In the genomic region with DNA sequence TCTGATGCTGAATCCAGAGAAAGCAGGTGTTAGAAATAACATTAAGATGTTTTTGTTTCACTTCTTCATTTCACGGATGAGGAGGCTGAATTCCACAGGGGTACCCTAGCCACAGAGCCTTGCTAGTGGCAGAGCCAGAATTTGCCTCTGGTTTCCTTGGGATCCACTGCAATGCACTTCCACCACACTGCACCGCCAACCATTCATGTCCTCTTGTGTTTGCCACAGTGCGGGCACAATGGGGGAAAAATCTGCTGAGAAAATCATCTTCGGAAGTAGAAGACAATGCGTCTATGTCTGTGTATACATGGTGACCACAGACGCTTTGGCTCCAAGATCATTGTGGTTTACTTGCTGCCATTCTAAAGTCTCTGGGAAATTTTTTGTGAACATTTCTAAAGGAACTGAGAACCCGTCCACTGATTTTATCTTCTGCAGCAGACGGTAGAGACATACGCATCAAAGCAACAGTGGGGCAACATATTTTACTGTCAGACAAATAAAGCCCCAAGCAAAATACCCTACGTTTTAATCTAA, we compare ENCODE assay signal across 16 cellular contexts. TPM values are rescaled to one million over a fixed set of nuclear protein-coding genes. Genes with fewer than 3 reads are reported as not detected.
DNase-seq lines count a peak whose midpoint lies in the region; ATAC-seq, FAIRE-seq and TF ChIP-seq lines count a peak whose summit lies in the region.
"Had no signal": no experiment of that assay in that cellular context is flagged by ENCODE, and none has a peak within 500 bp of the region (broad histone marks: within the 10 kb centered on the region; RNA-seq: fewer than 3 reads in every experiment).

No MANE protein-coding gene starts in this region.

- no peaks in the 10 kb centered on the region for H3K36me3 ChIP-seq in BLaER1
- H3K36me3 ChIP-seq in astrocyte (ENCODE audit: insufficient read depth, low read length), result no peaks in the 10 kb centered on the region
- H3K36me3 ChIP-seq in testis (ENCODE audit: low read depth, missing control alignments), result no peaks in the 10 kb centered on the region
- H3K36me3 ChIP-seq: adrenal gland had no signal

- intact Hi-C loops in testis (cut with DNase I; ENCODE audit: low total_unique reads), result no loop called here

- H3K4me1 ChIP-seq in BLaER1 (peaks cover 13% of the 10 kb centered on the region), astrocyte (ENCODE audit: insufficient read depth, low read length) (peaks cover 5% of the 10 kb centered on the region), testis (no peaks in the 10 kb centered on the region)
- H3K4me1 ChIP-seq: adrenal gland had no signal

- H3K4me3 ChIP-seq in BLaER1, result no peak overlapping the region
- H3K4me3 ChIP-seq in astrocyte (ENCODE audit: insufficient read depth, low read depth, low read length), result no peak overlapping the region
- no peak overlapping the region for H3K4me3 ChIP-seq in testis
- H3K4me3 ChIP-seq: adrenal gland, SK-N-MC had no signal

- no peak for FAIRE-seq in astrocyte (lab: Jason Lieb, UNC)
- FAIRE-seq: H54 had no signal

- no peak overlapping the region for H3K4me3 Mint-ChIP-seq in astrocyte (ENCODE audit: unreplicated experiment)
- H3K4me3 Mint-ChIP-seq in WTC11, result no peak overlapping the region

- H3K27me3 Mint-ChIP-seq in astrocyte (ENCODE audit: low read depth, unreplicated experiment) (peaks cover 2% of the 10 kb centered on the region), WTC11 (ENCODE audit: low read depth) (no peaks in the 10 kb centered on the region)

- peak overlapping the region; percentile 49 for H3K27ac Mint-ChIP-seq in astrocyte (ENCODE audit: unreplicated experiment)
- no peak overlapping the region for H3K27ac Mint-ChIP-seq in WTC11

- H3K27me3 ChIP-seq in BLaER1 (no peaks in the 10 kb centered on the region), astrocyte (ENCODE audit: insufficient read depth, low read length) (no peaks in the 10 kb centered on the region), testis (no peaks in the 10 kb centered on the region)
- H3K27me3 ChIP-seq: adrenal gland had no signal

- ATAC-seq in WTC11, result no peak
- ATAC-seq: left ventricle myocardium superior had no signal

- no peak for TF ChIP-seq POLR2A in testis (IDR thresholded peaks at IDR 0.05)

- CTCF ChIA-PET in WTC11 (lab: Charles Lee), result no interaction called here

- H3K9ac ChIP-seq in BLaER1, result no peak overlapping the region
- no peak overlapping the region for H3K9ac ChIP-seq in astrocyte (ENCODE audit: low read length)

- TF ChIP-seq CTCF in GM20000 (IDR thresholded peaks at IDR 0.05; ENCODE audit: extremely low read depth, missing control alignments) (no peak), astrocyte (IDR thresholded peaks at IDR 0.05; ENCODE audit: insufficient read depth, low read depth, low read length) (no peak), WTC11 (IDR thresholded peaks at IDR 0.05) (no peak), testis (IDR thresholded peaks at IDR 0.05) (no peak)

- POLR2A ChIA-PET in WTC11 (lab: Charles Lee), result no interaction called here

- no peaks in the 10 kb centered on the region for H3K79me2 ChIP-seq in astrocyte (ENCODE audit: insufficient read depth, low read length)

- H3K36me3 Mint-ChIP-seq in astrocyte (ENCODE audit: low read depth, unreplicated experiment), result no peaks in the 10 kb centered on the region
- no peaks in the 10 kb centered on the region for H3K36me3 Mint-ChIP-seq in WTC11

- peaks cover 11% of the 10 kb centered on the region for H3K4me1 Mint-ChIP-seq in astrocyte (ENCODE audit: low read depth, unreplicated experiment)
- no peaks in the 10 kb centered on the region for H3K4me1 Mint-ChIP-seq in WTC11

- H4K20me1 ChIP-seq in BLaER1, result no peaks in the 10 kb centered on the region
- no peaks in the 10 kb centered on the region for H4K20me1 ChIP-seq in astrocyte (ENCODE audit: insufficient read depth, low read length)

- H3K9me3 Mint-ChIP-seq in astrocyte (ENCODE audit: unreplicated experiment) (no peaks in the 10 kb centered on the region), WTC11 (peaks cover 7% of the 10 kb centered on the region; the same call in 1 of the 2 replicates)

- no peak overlapping the region for H2AFZ ChIP-seq in astrocyte (ENCODE audit: low read depth, low read length)

- H3K27ac ChIP-seq in BLaER1 (no peak overlapping the region), astrocyte (ENCODE audit: low read depth, low read length) (no peak overlapping the region), testis (no peak overlapping the region)
- H3K27ac ChIP-seq: adrenal gland, C4-2B, HL-60, SK-N-MC had no signal

- WGBS in testis, 2 donors, result 80% methylated on average over 10 of the region's 10 CpGs

- H3K4me2 ChIP-seq in BLaER1 (peak overlapping the region; percentile 49), astrocyte (ENCODE audit: low read length) (no peak overlapping the region)

- H3K9me3 ChIP-seq in BLaER1, result no peaks in the 10 kb centered on the region
- no peaks in the 10 kb centered on the region for H3K9me3 ChIP-seq in astrocyte (ENCODE audit: insufficient read depth, low read depth, low read length)
- no peaks in the 10 kb centered on the region for H3K9me3 ChIP-seq in testis
- H3K9me3 ChIP-seq: adrenal gland had no signal

- peak; percentile 20 for DNase-seq in GM20000 (ENCODE audit: low spot score)
- DNase-seq in SW480 (ENCODE audit: low spot score), result peak; percentile 22
- DNase-seq in astrocyte (ENCODE audit: low read depth), result no peak
- no peak for DNase-seq in NK-92 (lab: John Stamatoyannopoulos, UW; ENCODE audit: unreplicated experiment)
- DNase-seq in WTC11 (ENCODE audit: low spot score), result no peak
- DNase-seq in NCI-H146 treated with DMSO at 0.1 percent for 48 hours (lab: John Stamatoyannopoulos, UW; ENCODE audit: unreplicated experiment), result no peak
- no peak for DNase-seq in testis
- DNase-seq: adrenal gland, left ventricle myocardium superior had no signal

TF ChIP-seq in WTC11, 78 proteins besides CTCF, POLR2A, EP300 and RAD21:
- TF ChIP-seq SMAD4 (CRISPR knock-in tag; IDR thresholded peaks at IDR 0.05), result no peak

RNA-seq across cellular contexts. Expression of gene ICOS, which starts 14.9 kb away (rescaled TPM):
- total RNA-seq in astrocyte (not detected in 2 replicates), WTC11 (2021) (0.07 to 0.11 TPM (median 0.11 TPM) in 3 replicates), testis (under 1 TPM; 0.16 to 0.62 TPM)
- polyA plus RNA-seq in testis (ENCODE audit: insufficient read depth, low read depth, low replicate concordance), result 0.91 TPM
- total RNA-seq: fibroblast of lung, left ventricle myocardium superior, pulmonary artery endothelial cell had no signal
- polyA plus RNA-seq: fibroblast of lung had no signal

Comparison
In these comparisons a context has a peak if more than half of its experiments do, and no peak if none do; other contexts are left out.
1. DNase-seq: peak in GM20000 (single experiment) and SW480 (single experiment); none in astrocyte (single experiment), NK-92 (single experiment), WTC11 (single experiment), NCI-H146 treated with DMSO at 0.1 percent for 48 hours (single experiment) and testis (single experiment).